ENCODE assay signal across 12 cellular contexts in genomic region chr20:878511-879307, GRCh38. TPM values are rescaled to one million over a fixed set of nuclear protein-coding genes. Genes with fewer than 3 reads are reported as not detected.
DNase-seq lines count a peak whose midpoint lies in the region; ATAC-seq and TF ChIP-seq lines count a peak whose summit lies in the region.
"Had no signal": no experiment of that assay in that cellular context is flagged by ENCODE, and none has a peak within 500 bp of the region (broad histone marks: within the 10 kb centered on the region; RNA-seq: fewer than 3 reads in every experiment).

No MANE protein-coding gene starts in this region.

- no peaks in the 10 kb centered on the region for H3K27me3 Mint-ChIP-seq in activated T-helper 1 cell treated with anti-CD3 and anti-CD28 coated beads, Interleukin-12 subunit alpha, Interleukin-12 subunit beta, Interleukin-2, Interleukin-4 antibody, amounts not matched to agents 30 ng/mL and 10 ng/mL and 1 ng/mL, durations not matched to agents 14 hours and 24 hours and 36 hours (ENCODE audit: insufficient read depth)
- H3K27me3 Mint-ChIP-seq in effector memory CD8-positive, alpha-beta T cell = no peaks in the 10 kb centered on the region

- TF ChIP-seq EP300 in gastroesophageal sphincter (IDR thresholded peaks at IDR 0.05) = no peak

- 52% methylated on average over 9 of the region's 9 CpGs for WGBS in liver
- WGBS in gastroesophageal sphincter (ENCODE audit: low coverage in 1 of 2), 2 donors = 48 to 69% methylated on average over 5 to 9 of the region's 9 CpGs

- no peak overlapping the region for H3K27ac ChIP-seq in liver (ENCODE audit: low read depth in 1 of 2, low read length in 2 of 2)
- no peak overlapping the region for H3K27ac ChIP-seq in gastroesophageal sphincter
- H3K27ac ChIP-seq: coronary artery, left ventricle myocardium inferior had no signal

- no peak overlapping the region for H3K27ac Mint-ChIP-seq in activated T-helper 1 cell treated with anti-CD3 and anti-CD28 coated beads, Interleukin-12 subunit alpha, Interleukin-12 subunit beta, Interleukin-2, Interleukin-4 antibody, amounts not matched to agents 30 ng/mL and 10 ng/mL and 1 ng/mL, durations not matched to agents 14 hours and 24 hours and 36 hours
- H3K27ac Mint-ChIP-seq in effector memory CD8-positive, alpha-beta T cell = no peak overlapping the region

- TF ChIP-seq CTCF in GM10266 (IDR thresholded peaks at IDR 0.05; ENCODE audit: control insufficient read depth, insufficient read depth, low read depth, missing control alignments) (no peak), liver (IDR thresholded peaks at IDR 0.05; ENCODE audit: low read depth, low read length, missing input control) (no peak), gastroesophageal sphincter (IDR thresholded peaks at IDR 0.05) (no peak)

- H3K9me3 ChIP-seq in liver (ENCODE audit: control insufficient read depth in 4 of 4, low read length in 3 of 4) (no peaks in the 10 kb centered on the region), gastroesophageal sphincter (no peaks in the 10 kb centered on the region)
- H3K9me3 ChIP-seq: left ventricle myocardium inferior had no signal

- H3K4me3 ChIP-seq in Jurkat, Clone E6-1 (ENCODE audit: low read length) = no peak overlapping the region
- H3K4me3 ChIP-seq in liver (ENCODE audit: low read depth in 1 of 3, low read length in 3 of 3) (no peak overlapping the region), gastroesophageal sphincter (no peak overlapping the region)
- H3K4me3 ChIP-seq: coronary artery, left ventricle myocardium inferior had no signal

- H3K27me3 ChIP-seq in liver (ENCODE audit: control insufficient read depth in 4 of 4, insufficient read depth in 4 of 4, low read length in 3 of 4) (no peaks in the 10 kb centered on the region), gastroesophageal sphincter (peaks cover 41% of the 10 kb centered on the region)

- no peak overlapping the region for H3K4me3 Mint-ChIP-seq in activated T-helper 1 cell treated with anti-CD3 and anti-CD28 coated beads, Interleukin-12 subunit alpha, Interleukin-12 subunit beta, Interleukin-2, Interleukin-4 antibody, amounts not matched to agents 30 ng/mL and 10 ng/mL and 1 ng/mL, durations not matched to agents 14 hours and 24 hours and 36 hours
- H3K4me3 Mint-ChIP-seq in effector memory CD8-positive, alpha-beta T cell = no peak overlapping the region

- no peaks in the 10 kb centered on the region for H3K36me3 Mint-ChIP-seq in activated T-helper 1 cell treated with anti-CD3 and anti-CD28 coated beads, Interleukin-12 subunit alpha, Interleukin-12 subunit beta, Interleukin-2, Interleukin-4 antibody, amounts not matched to agents 30 ng/mL and 10 ng/mL and 1 ng/mL, durations not matched to agents 14 hours and 24 hours and 36 hours (ENCODE audit: low read depth)
- H3K36me3 Mint-ChIP-seq in effector memory CD8-positive, alpha-beta T cell (ENCODE audit: insufficient read depth) = no peaks in the 10 kb centered on the region

- no peak for TF ChIP-seq RAD21 in liver (IDR thresholded peaks at IDR 0.05)

- intact Hi-C loops in activated T-helper 1 cell treated with anti-CD3 and anti-CD28 coated beads, Interleukin-12 subunit alpha, Interleukin-12 subunit beta, Interleukin-2, Interleukin-4 antibody, amounts not matched to agents 30 ng/mL and 10 ng/mL and 1 ng/mL, durations not matched to agents 14 hours and 24 hours and 36 hours (cut with micrococcal nuclease) = no loop called here

- ATAC-seq in gastroesophageal sphincter (no peak), HG02642 (IDR thresholded peaks at IDR 0.05; ENCODE audit: poor library complexity, unreplicated experiment) (no peak)
- no peak for ATAC-seq in effector memory CD8-positive, alpha-beta T cell (replicated peaks)

- H3K36me3 ChIP-seq in liver (ENCODE audit: control insufficient read depth in 4 of 4, insufficient read depth in 3 of 4, low read depth in 1 of 4, low read length in 3 of 4) = no peaks in the 10 kb centered on the region
- H3K36me3 ChIP-seq in gastroesophageal sphincter = no peaks in the 10 kb centered on the region
- H3K36me3 ChIP-seq: left ventricle myocardium inferior had no signal

- peaks cover 20% of the 10 kb centered on the region for H3K4me1 Mint-ChIP-seq in activated T-helper 1 cell treated with anti-CD3 and anti-CD28 coated beads, Interleukin-12 subunit alpha, Interleukin-12 subunit beta, Interleukin-2, Interleukin-4 antibody, amounts not matched to agents 30 ng/mL and 10 ng/mL and 1 ng/mL, durations not matched to agents 14 hours and 24 hours and 36 hours (ENCODE audit: low read depth)
- peaks cover 12 to 13% of the 10 kb centered on the region in 2 donors for H3K4me1 Mint-ChIP-seq in effector memory CD8-positive, alpha-beta T cell (ENCODE audit: low read depth in 2 of 2)

- no peaks in the 10 kb centered on the region for H3K4me1 ChIP-seq in liver (ENCODE audit: control insufficient read depth in 4 of 4, insufficient read depth in 4 of 4, low read length in 3 of 4)
- no peaks in the 10 kb centered on the region for H3K4me1 ChIP-seq in gastroesophageal sphincter
- H3K4me1 ChIP-seq: left ventricle myocardium inferior had no signal

- DNase-seq in GM10266 (ENCODE audit: extremely low spot score) = peak; percentile 52
- peak; percentile 22 for DNase-seq in Jurkat, Clone E6-1 (ENCODE audit: low read depth, low spot score)
- peak; percentile 10 for DNase-seq in activated T-helper 1 cell treated with anti-CD3 and anti-CD28 coated beads, Interleukin-12 subunit alpha, Interleukin-12 subunit beta, Interleukin-2, Interleukin-4 antibody, amounts not matched to agents 30 ng/mL and 10 ng/mL and 1 ng/mL, durations not matched to agents 14 hours and 24 hours and 36 hours (ENCODE audit: low spot score)
- no peak for DNase-seq in NCI-H226
- no peak for DNase-seq in effector memory CD8-positive, alpha-beta T cell
- DNase-seq: activated CD8-positive, alpha-beta memory T cell treated with anti-CD3 and anti-CD28 coated beads for 24 hours; left ventricle myocardium inferior; NCI-H82 had no signal

- H3K9ac ChIP-seq in liver (ENCODE audit: low read depth in 1 of 2, low read length in 2 of 2) = no peak overlapping the region

- H3K9me3 Mint-ChIP-seq in activated T-helper 1 cell treated with anti-CD3 and anti-CD28 coated beads, Interleukin-12 subunit alpha, Interleukin-12 subunit beta, Interleukin-2, Interleukin-4 antibody, amounts not matched to agents 30 ng/mL and 10 ng/mL and 1 ng/mL, durations not matched to agents 14 hours and 24 hours and 36 hours = no peaks in the 10 kb centered on the region
- H3K9me3 Mint-ChIP-seq in effector memory CD8-positive, alpha-beta T cell = no peaks in the 10 kb centered on the region

- TF ChIP-seq POLR2A in gastroesophageal sphincter (IDR thresholded peaks at IDR 0.05) = no peak

TF ChIP-seq in liver, 16 proteins besides CTCF, POLR2A, EP300 and RAD21:
- TF ChIP-seq, protein P1, sequence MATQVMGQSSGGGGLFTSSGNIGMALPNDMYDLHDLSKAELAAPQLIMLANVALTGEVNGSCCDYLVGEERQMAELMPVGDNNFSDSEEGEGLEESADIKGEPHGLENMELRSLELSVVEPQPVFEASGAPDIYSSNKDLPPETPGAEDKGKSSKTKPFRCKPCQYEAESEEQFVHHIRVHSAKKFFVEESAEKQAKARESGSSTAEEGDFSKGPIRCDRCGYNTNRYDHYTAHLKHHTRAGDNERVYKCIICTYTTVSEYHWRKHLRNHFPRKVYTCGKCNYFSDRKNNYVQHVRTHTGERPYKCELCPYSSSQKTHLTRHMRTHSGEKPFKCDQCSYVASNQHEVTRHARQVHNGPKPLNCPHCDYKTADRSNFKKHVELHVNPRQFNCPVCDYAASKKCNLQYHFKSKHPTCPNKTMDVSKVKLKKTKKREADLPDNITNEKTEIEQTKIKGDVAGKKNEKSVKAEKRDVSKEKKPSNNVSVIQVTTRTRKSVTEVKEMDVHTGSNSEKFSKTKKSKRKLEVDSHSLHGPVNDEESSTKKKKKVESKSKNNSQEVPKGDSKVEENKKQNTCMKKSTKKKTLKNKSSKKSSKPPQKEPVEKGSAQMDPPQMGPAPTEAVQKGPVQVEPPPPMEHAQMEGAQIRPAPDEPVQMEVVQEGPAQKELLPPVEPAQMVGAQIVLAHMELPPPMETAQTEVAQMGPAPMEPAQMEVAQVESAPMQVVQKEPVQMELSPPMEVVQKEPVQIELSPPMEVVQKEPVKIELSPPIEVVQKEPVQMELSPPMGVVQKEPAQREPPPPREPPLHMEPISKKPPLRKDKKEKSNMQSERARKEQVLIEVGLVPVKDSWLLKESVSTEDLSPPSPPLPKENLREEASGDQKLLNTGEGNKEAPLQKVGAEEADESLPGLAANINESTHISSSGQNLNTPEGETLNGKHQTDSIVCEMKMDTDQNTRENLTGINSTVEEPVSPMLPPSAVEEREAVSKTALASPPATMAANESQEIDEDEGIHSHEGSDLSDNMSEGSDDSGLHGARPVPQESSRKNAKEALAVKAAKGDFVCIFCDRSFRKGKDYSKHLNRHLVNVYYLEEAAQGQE (IDR thresholded peaks at IDR 0.05) = peak; percentile 98
- TF ChIP-seq FOXA2 (IDR thresholded peaks at IDR 0.05) = no peak

RNA-seq across cellular contexts. Expression of gene ANGPT4, which starts 37.4 kb away (rescaled TPM):
- not detected for polyA plus RNA-seq in Jurkat, Clone E6-1 (2012; ENCODE audit: insufficient read depth, insufficient read length)
- not detected in 2 replicates for total RNA-seq in activated T-helper 1 cell treated with anti-CD3 and anti-CD28 coated beads, Interleukin-12 subunit alpha, Interleukin-12 subunit beta, Interleukin-2, Interleukin-4 antibody, amounts not matched to agents 30 ng/mL and 10 ng/mL and 1 ng/mL, durations not matched to agents 14 hours and 24 hours and 36 hours
- total RNA-seq in liver (under 1 TPM; 0.05 to 0.08 TPM), gastroesophageal sphincter (under 1 TPM in 3 of 4 donors, not detected in 1; 0.13 to 0.58 (median 0.15) TPM)
- polyA plus RNA-seq in liver = under 1 TPM; 0.07 to 0.13 TPM

RNA-seq across cellular contexts. Expression of gene FAM110A, which starts 45.2 kb away (rescaled TPM):
- 9.1 TPM for polyA plus RNA-seq in Jurkat, Clone E6-1 (2012; ENCODE audit: insufficient read depth, insufficient read length)
- 19.0 and 21.1 TPM in 2 replicates for total RNA-seq in activated T-helper 1 cell treated with anti-CD3 and anti-CD28 coated beads, Interleukin-12 subunit alpha, Interleukin-12 subunit beta, Interleukin-2, Interleukin-4 antibody, amounts not matched to agents 30 ng/mL and 10 ng/mL and 1 ng/mL, durations not matched to agents 14 hours and 24 hours and 36 hours
- total RNA-seq in liver (1 to 10 TPM; 1.5 to 6.7 TPM), gastroesophageal sphincter (1 to 10 TPM; 1.4 to 3.2 (median 2.0) TPM)
- 1 to 10 TPM; 1.2 to 2.4 TPM for polyA plus RNA-seq in liver

Comparison
In these comparisons a context has a peak if more than half of its experiments do, and no peak if none do; other contexts are left out.
1. DNase-seq: peak in GM10266 (single experiment), Jurkat, Clone E6-1 (single experiment) and activated T-helper 1 cell treated with anti-CD3 and anti-CD28 coated beads, Interleukin-12 subunit alpha, Interleukin-12 subunit beta, Interleukin-2, Interleukin-4 antibody, amounts not matched to agents 30 ng/mL and 10 ng/mL and 1 ng/mL, durations not matched to agents 14 hours and 24 hours and 36 hours (single experiment); none in NCI-H226 (single experiment) and effector memory CD8-positive, alpha-beta T cell (0 of 3).